8 cellular contexts compared by ENCODE assay signal in the genomic region with DNA sequence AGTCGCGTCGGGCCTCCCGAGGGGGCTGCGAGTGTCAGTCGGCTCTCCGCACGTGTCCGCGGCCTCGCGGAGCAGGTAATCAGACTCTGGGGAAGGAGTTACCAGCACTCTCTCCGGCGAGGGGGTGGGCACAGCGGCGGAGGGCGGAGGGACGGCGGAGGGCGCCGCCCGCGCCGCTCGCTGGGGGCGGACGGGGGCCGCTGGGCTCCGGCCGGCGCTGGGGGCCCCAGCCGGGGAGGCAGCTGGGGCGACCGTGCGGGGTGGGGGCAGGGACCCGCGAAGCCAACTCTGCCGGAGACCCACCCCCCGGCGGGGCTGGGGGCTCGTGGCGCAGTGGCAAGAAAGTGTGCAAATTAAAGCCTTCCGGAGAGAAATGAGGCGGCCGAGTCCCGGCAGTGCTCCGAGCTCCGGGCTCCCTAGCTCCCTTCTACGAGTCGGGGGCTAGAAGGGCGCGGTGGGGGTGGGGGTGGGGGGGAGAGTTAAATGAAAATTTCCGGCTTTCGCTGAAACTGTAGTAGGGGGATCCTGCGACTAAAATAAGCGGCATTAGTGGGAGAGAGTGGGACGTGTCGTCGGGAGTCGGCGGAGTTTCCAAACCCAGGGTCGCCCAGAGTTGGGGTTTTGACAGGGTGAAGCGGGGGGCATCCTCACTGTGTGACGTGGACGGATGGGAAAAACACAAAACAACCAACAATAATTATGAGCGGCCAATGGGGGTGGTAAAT. TPM values are rescaled to one million over a fixed set of nuclear protein-coding genes. Genes with fewer than 3 reads are reported as not detected.
DNase-seq lines count a peak whose midpoint lies in the region; ATAC-seq and TF ChIP-seq lines count a peak whose summit lies in the region.

Gene CDK6 (minus strand): TSS at position 85 of the 725 bp plus-strand sequence. CDS start 3,250 bp downstream, outside the sequence.

- CTCF ChIA-PET in GM10248 (lab: Yijun Ruan, JAX), result interaction anchor here (1.0 to 1.3 kb wide), 6 partner anchors 16 to 227 kb away, joined by 3 read pairs; no protein-coding TSS in a partner anchor
- CTCF ChIA-PET in HEK293 (lab: Yijun Ruan, JAX), result interaction anchor here (1.6 to 1.9 kb wide), 2 partner anchors 207 to 216 kb away, joined by 4 to 6 read pairs; no protein-coding TSS in a partner anchor
- CTCF ChIA-PET in activated CD4-positive, alpha-beta memory T cell treated with anti-CD3 and anti-CD28 coated beads for 36 hours (lab: Charles Lee), result interaction anchor here (1.0 to 1.6 kb wide), 4 partner anchors 68 to 219 kb away, joined by 3 to 6 read pairs (median 5); no protein-coding TSS in a partner anchor

- peak within 1 kb of the TSS; percentile 96; the same call in 1 of the 2 replicates for H3K27ac ChIP-seq in HEK293 (ENCODE audit: extremely low read depth, low read depth, low read length)

- H3K36me3 Mint-ChIP-seq in activated CD4-positive, alpha-beta memory T cell treated with anti-CD3 and anti-CD28 coated beads for 36 hours, result peaks cover 32% of the 10 kb centered on the region
- peaks cover 26% of the 10 kb centered on the region for H3K36me3 Mint-ChIP-seq in effector memory CD8-positive, alpha-beta T cell (ENCODE audit: insufficient read depth)
- H3K36me3 Mint-ChIP-seq in mesothelial cell of epicardium, result no peaks in the 10 kb centered on the region

- no peaks in the 10 kb centered on the region for H3K9me3 Mint-ChIP-seq in activated CD4-positive, alpha-beta memory T cell treated with anti-CD3 and anti-CD28 coated beads for 36 hours
- no peaks in the 10 kb centered on the region for H3K9me3 Mint-ChIP-seq in effector memory CD8-positive, alpha-beta T cell
- no peaks in the 10 kb centered on the region for H3K9me3 Mint-ChIP-seq in mesothelial cell of epicardium

- TF ChIP-seq CTCF in GM10248 (IDR thresholded peaks at IDR 0.05; ENCODE audit: control extremely low read depth, extremely low read depth, low read depth, missing control alignments) (no peak), HEK293 (tag by site-specific recombination; IDR thresholded peaks at IDR 0.05) (no peak), mesothelial cell of epicardium (IDR thresholded peaks at IDR 0.05; ENCODE audit: unreplicated experiment) (no peak)

- intact Hi-C loops in activated CD4-positive, alpha-beta memory T cell treated with anti-CD3 and anti-CD28 coated beads for 36 hours (cut with micrococcal nuclease), result loop anchor here (5.0 kb wide), 1 partner anchor 1166 kb away; the partner anchor contains the start of gene BET1

- peak within 1 kb of the TSS; percentile 96 for H3K27ac Mint-ChIP-seq in activated CD4-positive, alpha-beta memory T cell treated with anti-CD3 and anti-CD28 coated beads for 36 hours
- H3K27ac Mint-ChIP-seq in effector memory CD8-positive, alpha-beta T cell, result peak within 1 kb of the TSS; percentile 80 to 97
- peak within 1 kb of the TSS; percentile 99 for H3K27ac Mint-ChIP-seq in mesothelial cell of epicardium

- POLR2A ChIA-PET in GM10248 (lab: Yijun Ruan, JAX) (interaction anchor here (0.6 to 0.8 kb wide), 3 partner anchors 17 to 68 kb away, joined by 3 to 5 read pairs (median 3); no protein-coding TSS in a partner anchor), HEK293 (lab: Yijun Ruan, JAX) (interaction anchor here (0.7 to 2.1 kb wide), 6 partner anchors 37 to 247 kb away, joined by 3 to 14 read pairs (median 4); partner anchors contain the start of gene FAM133B)
- POLR2A ChIA-PET in activated CD4-positive, alpha-beta memory T cell treated with anti-CD3 and anti-CD28 coated beads for 36 hours (lab: Charles Lee), result interaction anchor here (0.7 to 2.8 kb wide), 17 partner anchors 9 to 395 kb away, joined by 3 to 13 read pairs (median 5); partner anchors contain the start of genes PEX1, RBM48 and VPS50

- H3K36me3 ChIP-seq in HEK293 (ENCODE audit: control insufficient read depth in 2 of 2, insufficient read depth in 1 of 2, low read length in 2 of 2), result peaks cover 0 to 5% of the 10 kb centered on the region in 2 experiments; a peak in 1 of 3 replicates

- peaks cover 5% of the 10 kb centered on the region for H3K27me3 Mint-ChIP-seq in activated CD4-positive, alpha-beta memory T cell treated with anti-CD3 and anti-CD28 coated beads for 36 hours
- no peaks in the 10 kb centered on the region for H3K27me3 Mint-ChIP-seq in effector memory CD8-positive, alpha-beta T cell
- no peaks in the 10 kb centered on the region for H3K27me3 Mint-ChIP-seq in mesothelial cell of epicardium (ENCODE audit: low read depth)

- peak; percentile 49 for ATAC-seq in effector memory CD8-positive, alpha-beta T cell (replicated peaks)
- ATAC-seq in GM21360 (IDR thresholded peaks at IDR 0.05; ENCODE audit: unreplicated experiment), result no peak

- peak; percentile 81 for DNase-seq in GM10248 (ENCODE audit: extremely low spot score)
- DNase-seq in NCI-H2227 treated with DMSO at 0.1 percent for 48 hours (lab: John Stamatoyannopoulos, UW), result peak; percentile 34
- DNase-seq in activated CD4-positive, alpha-beta memory T cell treated with anti-CD3 and anti-CD28 coated beads for 36 hours, result peak; percentile 80
- peak; percentile 56 to 62 (median 60) for DNase-seq in effector memory CD8-positive, alpha-beta T cell
- peak; percentile 58 to 74 for DNase-seq in mesothelial cell of epicardium (ENCODE audit: low spot score in 2 of 2, unreplicated experiment in 2 of 2)
- peak; percentile 81 for DNase-seq in stimulated activated CD8-positive, alpha-beta memory T cell treated with anti-CD3 and anti-CD28 coated beads, Interleukin-4, amount 100 ng/mL, for 48 hours

- no peaks in the 10 kb centered on the region for H3K4me1 ChIP-seq in HEK293 (ENCODE audit: control insufficient read depth, insufficient read depth, low read length)

- H3K4me1 Mint-ChIP-seq in activated CD4-positive, alpha-beta memory T cell treated with anti-CD3 and anti-CD28 coated beads for 36 hours (ENCODE audit: low read depth), result peaks cover 23% of the 10 kb centered on the region
- H3K4me1 Mint-ChIP-seq in effector memory CD8-positive, alpha-beta T cell (ENCODE audit: low read depth in 2 of 2), result peaks cover 22 to 35% of the 10 kb centered on the region in 2 donors
- H3K4me1 Mint-ChIP-seq in mesothelial cell of epicardium, result peaks cover 25% of the 10 kb centered on the region

- H3K4me3 ChIP-seq in HEK293 (ENCODE audit: low read depth, low read length), result peak within 1 kb of the TSS; percentile 80

- no peaks in the 10 kb centered on the region for H3K9me3 ChIP-seq in HEK293 (ENCODE audit: control insufficient read depth, insufficient read depth, low read depth, low read length)

- peak within 1 kb of the TSS; percentile 97 for H3K4me3 Mint-ChIP-seq in activated CD4-positive, alpha-beta memory T cell treated with anti-CD3 and anti-CD28 coated beads for 36 hours
- peak within 1 kb of the TSS; percentile 87 to 100 for H3K4me3 Mint-ChIP-seq in effector memory CD8-positive, alpha-beta T cell
- peak within 1 kb of the TSS; percentile 91 for H3K4me3 Mint-ChIP-seq in mesothelial cell of epicardium

TF ChIP-seq in HEK293, 187 proteins besides CTCF, POLR2A, EP300 and RAD21 (continues in another document):
- TF ChIP-seq, protein P1, sequence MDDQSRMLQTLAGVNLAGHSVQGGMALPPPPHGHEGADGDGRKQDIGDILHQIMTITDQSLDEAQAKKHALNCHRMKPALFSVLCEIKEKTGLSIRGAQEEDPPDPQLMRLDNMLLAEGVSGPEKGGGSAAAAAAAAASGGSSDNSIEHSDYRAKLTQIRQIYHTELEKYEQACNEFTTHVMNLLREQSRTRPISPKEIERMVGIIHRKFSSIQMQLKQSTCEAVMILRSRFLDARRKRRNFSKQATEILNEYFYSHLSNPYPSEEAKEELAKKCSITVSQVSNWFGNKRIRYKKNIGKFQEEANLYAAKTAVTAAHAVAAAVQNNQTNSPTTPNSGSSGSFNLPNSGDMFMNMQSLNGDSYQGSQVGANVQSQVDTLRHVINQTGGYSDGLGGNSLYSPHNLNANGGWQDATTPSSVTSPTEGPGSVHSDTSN (CRISPR knock-in tag; IDR thresholded peaks at IDR 0.05), result 0 out of 2 replicates have a peak, but pooled peaks have one; percentile 45
- peak; percentile 88 for TF ChIP-seq ZBTB11 (tag by site-specific recombination; conservative IDR thresholded peaks at IDR 0.05; ENCODE audit: low read depth)
- peak; percentile 36; the same call in 1 of the 2 replicates for TF ChIP-seq GLIS2 (tag by site-specific recombination; IDR thresholded peaks at IDR 0.05)
- TF ChIP-seq SP2 (tag by site-specific recombination; IDR thresholded peaks at IDR 0.05), result 0 out of 2 replicates have a peak, but pooled peaks have one; percentile 26

RNA-seq across cellular contexts. Expression of gene CDK6, which starts in this region (rescaled TPM):
- total RNA-seq in activated CD4-positive, alpha-beta memory T cell treated with anti-CD3 and anti-CD28 coated beads for 36 hours, result 100 to 1,000 TPM; 131 to 132 TPM
- total RNA-seq in mesothelial cell of epicardium, result 136 to 138 TPM (median 138 TPM) in 3 replicates
